ENCODE assay signal across 1 cellular context in genomic region chr5:157718529-157718928, GRCh38.
TF ChIP-seq lines count a peak whose summit lies in the region.

No MANE protein-coding gene starts in this region.

TF ChIP-seq in WTC11, 78 proteins besides CTCF, POLR2A, EP300 and RAD21 (continued from another document):
- no peak for TF ChIP-seq MLX (CRISPR knock-in tag; IDR thresholded peaks at IDR 0.05)
- no peak for TF ChIP-seq PRDM15 (CRISPR knock-in tag; IDR thresholded peaks at IDR 0.05)
- TF ChIP-seq CDX4 (CRISPR knock-in tag; IDR thresholded peaks at IDR 0.05; ENCODE audit: borderline replicate concordance), result no peak
- TF ChIP-seq ATF1 (CRISPR knock-in tag; IDR thresholded peaks at IDR 0.05), result no peak
